18 cellular contexts compared by ENCODE assay signal in the genomic region with DNA sequence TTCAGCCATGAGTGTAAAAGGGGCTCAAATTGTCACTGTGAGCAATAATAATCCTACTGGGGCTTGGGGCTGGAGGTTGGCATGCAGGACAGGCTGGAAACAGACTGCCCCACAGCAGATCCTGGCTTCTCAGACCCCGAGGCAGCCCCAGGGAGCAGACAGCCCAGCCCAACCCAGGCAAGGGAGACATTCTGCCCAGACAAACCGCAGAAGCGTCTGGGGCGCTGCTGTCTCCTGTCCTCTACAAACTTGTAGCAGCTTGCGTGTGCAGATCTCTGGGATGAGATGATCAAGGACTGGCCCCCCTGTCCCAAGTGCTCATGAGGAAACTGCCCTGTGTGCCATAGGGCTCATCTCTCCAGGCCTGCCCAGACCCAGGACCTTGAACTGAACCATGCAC.
DNase-seq lines count a peak whose midpoint lies in the region; ATAC-seq and TF ChIP-seq lines count a peak whose summit lies in the region.
"Had no signal": no experiment of that assay in that cellular context is flagged by ENCODE, and none has a peak within 500 bp of the region (broad histone marks: within the 10 kb centered on the region; RNA-seq: fewer than 3 reads in every experiment).

No MANE protein-coding gene starts in this region.

- H3K4me1 Mint-ChIP-seq in osteocyte (ENCODE audit: unreplicated experiment) = no peaks in the 10 kb centered on the region
- H3K4me1 Mint-ChIP-seq: CD4-positive, CD25-positive, alpha-beta regulatory T cell; CD8-positive, alpha-beta memory T cell; IgD-negative memory B cell had no signal

- no peak overlapping the region for H3K4me3 Mint-ChIP-seq in osteocyte (ENCODE audit: unreplicated experiment)
- H3K4me3 Mint-ChIP-seq: CD4-positive, CD25-positive, alpha-beta regulatory T cell; CD8-positive, alpha-beta memory T cell; HFFc6; IgD-negative memory B cell had no signal

- peaks cover 4% of the 10 kb centered on the region for H3K9me3 Mint-ChIP-seq in osteocyte (ENCODE audit: unreplicated experiment)

- DNase-seq in ELF-1 (ENCODE audit: low read depth, low spot score) (peak; percentile 12), RPMI7951 (ENCODE audit: low read depth) (peak; percentile 27), epithelial cell of esophagus (ENCODE audit: low read depth) (peak; percentile 48), osteocyte (ENCODE audit: extremely low spot score, unreplicated experiment) (peak; percentile 54), hypothalamus (lab: John Stamatoyannopoulos, UW) (no peak)
- DNase-seq: ACHN; BE2C; C1 segment of cervical spinal cord; CD4-positive, CD25-positive, alpha-beta regulatory T cell; CD8-positive, alpha-beta memory T cell; COR-L47; GDM1; GOT3; H7; HFFc6 had no signal

- no peak for ATAC-seq in HG03442 (IDR thresholded peaks at IDR 0.05; ENCODE audit: unreplicated experiment)
- ATAC-seq: HCT116 had no signal

- TF ChIP-seq CTCF in epithelial cell of esophagus (IDR thresholded peaks at IDR 0.05; ENCODE audit: insufficient read depth, low read depth, low read length, missing control alignments) (no peak), osteocyte (IDR thresholded peaks at IDR 0.05) (no peak)

- no peak overlapping the region for H3K27ac Mint-ChIP-seq in osteocyte (ENCODE audit: unreplicated experiment)
- H3K27ac Mint-ChIP-seq: CD4-positive, CD25-positive, alpha-beta regulatory T cell; CD8-positive, alpha-beta memory T cell; HFFc6; IgD-negative memory B cell had no signal

- no peak overlapping the region for H3K4me3 ChIP-seq in epithelial cell of esophagus (ENCODE audit: low read length)

- no peaks in the 10 kb centered on the region for H3K36me3 Mint-ChIP-seq in osteocyte (ENCODE audit: unreplicated experiment)
- H3K36me3 Mint-ChIP-seq: CD4-positive, CD25-positive, alpha-beta regulatory T cell; CD8-positive, alpha-beta memory T cell; IgD-negative memory B cell had no signal

- peaks cover 47% of the 10 kb centered on the region for H3K27me3 Mint-ChIP-seq in osteocyte (ENCODE audit: unreplicated experiment)
- H3K27me3 Mint-ChIP-seq: IgD-negative memory B cell had no signal

Comparison
In these comparisons a context has a peak if more than half of its experiments do, and no peak if none do; other contexts are left out.
1. DNase-seq: peak in ELF-1 (single experiment), RPMI7951 (single experiment), epithelial cell of esophagus (single experiment) and osteocyte (single experiment); none in hypothalamus (0 of 51).